32 cellular contexts compared by ENCODE assay signal in the genomic region with DNA sequence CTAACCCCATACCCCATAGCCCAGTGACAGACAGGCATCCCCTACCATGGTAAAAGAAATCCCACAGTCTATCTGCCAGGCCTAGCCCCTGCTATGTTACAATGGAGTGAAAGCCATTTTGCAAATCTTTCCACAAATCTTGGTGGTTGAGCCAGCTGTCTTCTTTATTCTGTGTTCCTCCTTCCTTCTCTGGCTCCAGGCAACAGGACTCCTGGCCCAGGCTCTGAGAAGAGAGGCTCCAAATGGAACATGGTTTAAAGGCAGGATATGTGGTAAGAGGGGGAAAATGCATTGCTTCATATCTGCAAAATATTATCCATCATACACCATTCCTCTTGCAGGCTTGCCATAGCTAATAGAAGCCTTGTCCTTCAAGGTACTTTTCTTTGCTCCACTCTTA. TPM values are rescaled to one million over a fixed set of nuclear protein-coding genes. Genes with fewer than 3 reads are reported as not detected.
"Had no signal": no experiment of that assay in that cellular context is flagged by ENCODE, and none has a peak within 500 bp of the region (broad histone marks: within the 10 kb centered on the region; RNA-seq: fewer than 3 reads in every experiment).

No MANE protein-coding gene starts in this region.

- H3K4me3 Mint-ChIP-seq: activated CD4-positive, alpha-beta T cell treated with anti-CD3 and anti-CD28 coated beads for 36 hours; activated naive CD8-positive, alpha-beta T cell; activated T-cell treated with anti-CD3 and anti-CD28 coated beads, Interleukin-2, amount 50 U/mL, for 72 hours; central memory CD8-positive, alpha-beta T cell; immature natural killer cell; natural killer cell treated with Interleukin-12 subunit alpha and Interleukin-12 subunit beta and Interleukin-15 and Interleukin-18, amount 100 ng/mL, for 72 hours; stimulated activated naive B cell treated with anti-CD40 and anti-IgM and Interleukin-4, amounts not matched to agents 10 μg/mL and 1 μg/mL and 100 μg/mL, for 72 hours; T-helper 2 cell treated with Interferon-gamma antibody and Interleukin-4, amounts not matched to agents 5 μg/mL and 100 μg/mL, for 36 hours had no signal

- H3K9me3 ChIP-seq: ascending aorta, esophagus muscularis mucosa, mucosa of descending colon, neutrophil, prostate gland, sigmoid colon, SJCRH30, stomach, testis had no signal

- H3K27ac ChIP-seq: ascending aorta, neutrophil, prostate gland, SJCRH30, stomach, testis had no signal

- H3K4me1 Mint-ChIP-seq: central memory CD8-positive, alpha-beta T cell; immature natural killer cell; stimulated activated naive B cell treated with anti-CD40 and anti-IgM and Interleukin-4, amounts not matched to agents 10 μg/mL and 1 μg/mL and 100 μg/mL, for 72 hours had no signal

- H3K9me3 Mint-ChIP-seq: activated T-cell treated with anti-CD3 and anti-CD28 coated beads, Interleukin-2, amount 50 U/mL, for 72 hours; central memory CD8-positive, alpha-beta T cell; immature natural killer cell; natural killer cell treated with Interleukin-12 subunit alpha and Interleukin-12 subunit beta and Interleukin-15 and Interleukin-18, amount 100 ng/mL, for 72 hours; stimulated activated naive B cell treated with anti-CD40 and anti-IgM and Interleukin-4, amounts not matched to agents 10 μg/mL and 1 μg/mL and 100 μg/mL, for 72 hours; T-helper 2 cell treated with Interferon-gamma antibody and Interleukin-4, amounts not matched to agents 5 μg/mL and 100 μg/mL, for 36 hours had no signal

- DNase-seq: activated CD4-positive, alpha-beta T cell treated with anti-CD3 and anti-CD28 coated beads for 36 hours; activated CD4-positive, alpha-beta T cell treated with anti-CD3 and anti-CD28 coated beads, Interleukin-2, amount 50 U/mL, for 4 hours; activated CD4-positive, CD25-positive, alpha-beta regulatory T cell; activated effector memory CD4-positive, alpha-beta T cell treated with Interleukin-2 at 50 U/mL for 16 hours; activated naive CD4-positive, alpha-beta T cell treated with Interleukin-2 at 50 U/mL for 16 hours; activated T-cell treated with anti-CD3 and anti-CD28 coated beads for 4 hours; activated T-cell treated with anti-CD3 and anti-CD28 coated beads, Interleukin-2, amount 50 U/mL, for 72 hours; dermis blood vessel endothelial cell; effector CD4-positive, alpha-beta T cell; hypothalamus; immature natural killer cell; mucosa of descending colon; retina; sigmoid colon; SJCRH30; stimulated activated CD4-positive, alpha-beta T cell treated with anti-CD3 and anti-CD28 coated beads, Interleukin-15, amount 100 ng/mL, for 24 hours; stimulated activated CD4-positive, alpha-beta T cell treated with anti-CD3 and anti-CD28 coated beads, Interleukin-2, amount 100 ng/mL, for 24 hours; stimulated activated naive B cell treated with anti-CD40 and anti-IgM and Interleukin-4, amounts not matched to agents 10 μg/mL and 1 μg/mL and 100 μg/mL, for 72 hours; stomach; testis; trophoblast cell had no signal

- H3K27me3 ChIP-seq: ascending aorta, esophagus muscularis mucosa, sigmoid colon, SJCRH30, stomach, testis had no signal

- H3K27ac Mint-ChIP-seq: activated CD4-positive, alpha-beta T cell treated with anti-CD3 and anti-CD28 coated beads for 36 hours; activated naive CD8-positive, alpha-beta T cell; activated T-cell treated with anti-CD3 and anti-CD28 coated beads, Interleukin-2, amount 50 U/mL, for 72 hours; immature natural killer cell; natural killer cell treated with Interleukin-12 subunit alpha and Interleukin-12 subunit beta and Interleukin-15 and Interleukin-18, amount 100 ng/mL, for 72 hours; stimulated activated naive B cell treated with anti-CD40 and anti-IgM and Interleukin-4, amounts not matched to agents 10 μg/mL and 1 μg/mL and 100 μg/mL, for 72 hours; T-helper 2 cell treated with Interferon-gamma antibody and Interleukin-4, amounts not matched to agents 5 μg/mL and 100 μg/mL, for 36 hours had no signal

- H3K36me3 Mint-ChIP-seq: activated naive CD8-positive, alpha-beta T cell; immature natural killer cell; natural killer cell treated with Interleukin-12 subunit alpha and Interleukin-12 subunit beta and Interleukin-15 and Interleukin-18, amount 100 ng/mL, for 72 hours; stimulated activated naive B cell treated with anti-CD40 and anti-IgM and Interleukin-4, amounts not matched to agents 10 μg/mL and 1 μg/mL and 100 μg/mL, for 72 hours had no signal

- H3K4me3 ChIP-seq: ascending aorta, esophagus muscularis mucosa, lung, mucosa of descending colon, prostate gland, sigmoid colon, SJCRH30, stomach, testis had no signal

- ATAC-seq: activated CD4-positive, alpha-beta T cell treated with anti-CD3 and anti-CD28 coated beads for 36 hours; activated T-cell treated with anti-CD3 and anti-CD28 coated beads, Interleukin-2, amount 50 U/mL, for 72 hours; left lobe of liver; mucosa of descending colon; natural killer cell treated with Interleukin-12 subunit alpha and Interleukin-12 subunit beta and Interleukin-15 and Interleukin-18, amount 100 ng/mL, for 72 hours; SK-N-SH treated with all-trans-retinoic acid at 6 μM for 48 hours; stimulated activated naive B cell treated with anti-CD40 and anti-IgM and Interleukin-4, amounts not matched to agents 10 μg/mL and 1 μg/mL and 100 μg/mL, for 72 hours had no signal

- H3K4me1 ChIP-seq: ascending aorta, prostate gland, SJCRH30 had no signal

- H3K36me3 ChIP-seq: ascending aorta, neutrophil, prostate gland, sigmoid colon, SJCRH30, stomach had no signal

RNA-seq across cellular contexts. Expression of a gene that starts 25.2 kb away (rescaled TPM):
- total RNA-seq: activated CD4-positive, alpha-beta T cell treated with anti-CD3 and anti-CD28 coated beads for 36 hours; activated T-cell treated with anti-CD3 and anti-CD28 coated beads, Interleukin-2, amount 50 U/mL, for 72 hours; natural killer cell treated with Interleukin-12 subunit alpha and Interleukin-12 subunit beta and Interleukin-15 and Interleukin-18, amount 100 ng/mL, for 72 hours; SJCRH30 had no signal
- polyA plus RNA-seq: immature natural killer cell had no signal
